Comparison of ENCODE assay signal across 10 cellular contexts in the genomic region with DNA sequence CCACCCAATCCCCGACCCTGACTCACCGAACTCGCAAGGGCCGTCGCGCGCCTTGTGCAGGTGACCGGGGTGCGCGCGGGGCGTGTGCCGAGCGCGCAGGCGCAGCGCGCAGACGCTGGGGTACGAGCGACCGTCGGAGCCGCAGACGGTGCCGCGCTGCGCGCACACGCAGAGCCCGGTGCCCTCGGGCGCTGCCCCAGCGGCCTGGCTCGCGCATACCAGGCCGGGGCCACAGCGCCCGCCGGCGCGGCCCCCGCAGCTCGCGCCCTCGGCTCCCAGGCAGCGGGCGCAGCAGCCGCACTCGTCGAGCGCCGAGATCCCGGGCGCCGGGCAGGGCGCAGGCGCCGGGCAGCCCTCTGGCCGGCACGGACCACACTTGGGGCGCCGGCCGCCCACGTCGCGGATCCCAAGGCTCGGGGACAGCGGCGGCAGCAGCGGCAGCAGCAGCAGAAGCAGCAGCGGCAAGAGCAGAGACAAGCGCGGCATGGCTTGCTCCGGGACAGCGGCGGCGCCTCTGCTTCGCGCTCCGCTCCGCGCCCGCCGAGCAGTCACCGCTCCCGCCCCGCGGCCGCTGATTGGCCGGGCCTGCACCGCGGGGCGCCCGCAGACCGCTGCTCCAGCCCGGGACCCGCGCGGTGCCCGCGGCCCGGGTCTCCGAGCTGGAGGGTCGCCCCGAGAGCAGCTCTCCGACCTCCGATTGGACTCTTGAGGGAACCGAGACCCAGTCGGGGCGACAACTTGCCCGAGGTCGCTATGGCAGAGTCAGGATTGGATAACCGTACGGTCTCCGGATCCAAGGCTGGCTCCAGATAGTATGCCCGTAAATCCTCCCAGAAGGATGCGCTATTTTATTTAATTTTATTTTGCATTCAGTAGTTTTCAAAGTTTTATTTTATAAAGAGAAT. TPM values are rescaled to one million over a fixed set of nuclear protein-coding genes. Genes with fewer than 3 reads are reported as not detected.
A peak's percentile ranks its signal among the peaks of the same experiment; 100 is the strongest.
DNase-seq lines count a peak whose midpoint lies in the region; ATAC-seq, FAIRE-seq and TF ChIP-seq lines count a peak whose summit lies in the region.
"Had no signal": no experiment of that assay in that cellular context is flagged by ENCODE, and none has a peak within 500 bp of the region (broad histone marks: within the 10 kb centered on the region; RNA-seq: fewer than 3 reads in every experiment).

A gene with protein sequence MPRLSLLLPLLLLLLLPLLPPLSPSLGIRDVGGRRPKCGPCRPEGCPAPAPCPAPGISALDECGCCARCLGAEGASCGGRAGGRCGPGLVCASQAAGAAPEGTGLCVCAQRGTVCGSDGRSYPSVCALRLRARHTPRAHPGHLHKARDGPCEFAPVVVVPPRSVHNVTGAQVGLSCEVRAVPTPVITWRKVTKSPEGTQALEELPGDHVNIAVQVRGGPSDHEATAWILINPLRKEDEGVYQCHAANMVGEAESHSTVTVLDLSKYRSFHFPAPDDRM (minus strand): TSS at position 516 of the 905 bp plus-strand sequence. CDS start 30 bp downstream, at position 486.

- WGBS in small intestine, 3 donors, result 1 to 2% (median 1%) methylated on average over 90 to 118 of the region's 118 CpGs

- H3K9me3 Mint-ChIP-seq in brain, result peaks cover 0 to 2% (median 0%) of the 10 kb centered on the region in 5 experiments
- H3K9me3 Mint-ChIP-seq in stimulated activated naive CD8-positive, alpha-beta T cell treated with anti-CD3 and anti-CD28 coated beads, Interleukin-15, amount 100 ng/mL, for 72 hours, result no peaks in the 10 kb centered on the region
- H3K9me3 Mint-ChIP-seq: T-helper 1 cell treated with Interleukin-12 subunit alpha and Interleukin-12 subunit beta and Interleukin-4 antibody, amounts not matched to agents 30 μg/mL and 1 μg/mL, for 36 hours had no signal

- DNase-seq in NCI-H82 (lab: John Stamatoyannopoulos, UW) (peak; percentile 26), NCI-H82 treated with DMSO at 0.1 percent for 48 hours (lab: John Stamatoyannopoulos, UW; ENCODE audit: unreplicated experiment) (no peak), NCI-H1436 treated with DMSO at 0.1 percent for 48 hours (lab: John Stamatoyannopoulos, UW) (peak; percentile 17), kidney epithelial cell (ENCODE audit: low read depth) (no peak), small intestine (no peak)
- peak in 1 of 2 donors; percentile 13 for DNase-seq in stimulated activated naive CD8-positive, alpha-beta T cell treated with anti-CD3 and anti-CD28 coated beads, Interleukin-15, amount 100 ng/mL, for 72 hours

- H3K4me3 ChIP-seq in kidney epithelial cell (ENCODE audit: low read depth, low read length), result peak within 1 kb of the TSS; percentile 36
- peak within 1 kb of the TSS in 1 of 2 donors; percentile 48 for H3K4me3 ChIP-seq in small intestine (ENCODE audit: low read depth in 1 of 2, low read length in 2 of 2)

- no peaks in the 10 kb centered on the region for H3K36me3 ChIP-seq in kidney epithelial cell (ENCODE audit: control insufficient read depth, insufficient read depth, low read length)
- no peaks in the 10 kb centered on the region for H3K36me3 ChIP-seq in small intestine (ENCODE audit: control insufficient read depth in 2 of 2, insufficient read depth in 2 of 2, low read length in 2 of 2)

- peak within 1 kb of the TSS; percentile 84 to 90 (median 86) for H3K4me3 Mint-ChIP-seq in brain
- peak within 1 kb of the TSS; percentile 9 to 56 for H3K4me3 Mint-ChIP-seq in stimulated activated naive CD8-positive, alpha-beta T cell treated with anti-CD3 and anti-CD28 coated beads, Interleukin-15, amount 100 ng/mL, for 72 hours
- H3K4me3 Mint-ChIP-seq: T-helper 1 cell treated with Interleukin-12 subunit alpha and Interleukin-12 subunit beta and Interleukin-4 antibody, amounts not matched to agents 30 μg/mL and 1 μg/mL, for 36 hours had no signal

- TF ChIP-seq CTCF in brain (conservative IDR thresholded peaks at IDR 0.05) (no peak), kidney epithelial cell (IDR thresholded peaks at IDR 0.05; ENCODE audit: insufficient read depth, low read length, poor library complexity, severe bottlenecking) (no peak)

- no peaks in the 10 kb centered on the region for H3K36me3 Mint-ChIP-seq in brain
- H3K36me3 Mint-ChIP-seq: CD4-positive, CD25-positive, alpha-beta regulatory T cell had no signal

- H3K27me3 Mint-ChIP-seq in brain, result peaks cover 38% of the 10 kb centered on the region
- peaks cover 62% of the 10 kb centered on the region for H3K27me3 Mint-ChIP-seq in stimulated activated naive CD8-positive, alpha-beta T cell treated with anti-CD3 and anti-CD28 coated beads, Interleukin-15, amount 100 ng/mL, for 72 hours

- no peaks in the 10 kb centered on the region for H3K9me3 ChIP-seq in small intestine (ENCODE audit: control insufficient read depth, low read depth)

- no peak for FAIRE-seq in small intestine (lab: Jason Lieb, UNC)

- H3K4me1 ChIP-seq in small intestine (ENCODE audit: control insufficient read depth in 2 of 2, insufficient read depth in 1 of 2, low read depth in 1 of 2, low read length in 1 of 2), result no peaks in the 10 kb centered on the region

- ATAC-seq in stimulated activated naive CD8-positive, alpha-beta T cell treated with anti-CD3 and anti-CD28 coated beads, Interleukin-15, amount 100 ng/mL, for 72 hours, result peak; percentile 60
- no peak for ATAC-seq in GM21576 (IDR thresholded peaks at IDR 0.05; ENCODE audit: unreplicated experiment)

- H3K27ac Mint-ChIP-seq in brain, result peak within 1 kb of the TSS; percentile 78 to 100 (median 96)
- H3K27ac Mint-ChIP-seq in stimulated activated naive CD8-positive, alpha-beta T cell treated with anti-CD3 and anti-CD28 coated beads, Interleukin-15, amount 100 ng/mL, for 72 hours, result no peak within 1 kb of the TSS
- H3K27ac Mint-ChIP-seq: CD4-positive, CD25-positive, alpha-beta regulatory T cell; T-helper 1 cell treated with Interleukin-12 subunit alpha and Interleukin-12 subunit beta and Interleukin-4 antibody, amounts not matched to agents 30 μg/mL and 1 μg/mL, for 36 hours had no signal

- H3K4me1 Mint-ChIP-seq in brain, result peaks cover 70% of the 10 kb centered on the region
- H3K4me1 Mint-ChIP-seq in stimulated activated naive CD8-positive, alpha-beta T cell treated with anti-CD3 and anti-CD28 coated beads, Interleukin-15, amount 100 ng/mL, for 72 hours, result peaks cover 9% of the 10 kb centered on the region

- H3K27me3 ChIP-seq in kidney epithelial cell (ENCODE audit: control insufficient read depth, insufficient read depth, low read length), result peaks cover 14% of the 10 kb centered on the region
- H3K27me3 ChIP-seq in small intestine (ENCODE audit: control insufficient read depth in 2 of 2, insufficient read depth in 2 of 2, low read length in 2 of 2), result peaks cover 7 to 23% of the 10 kb centered on the region in 2 donors

- no peak within 1 kb of the TSS for H3K27ac ChIP-seq in small intestine (ENCODE audit: low read depth in 1 of 2, low read length in 1 of 2)

RNA-seq across cellular contexts. Expression of the gene that starts here (rescaled TPM):
- polyA plus RNA-seq in brain (ENCODE audit: insufficient read depth, low read depth, low replicate concordance) (218 TPM), small intestine (under 1 TPM in 1 of 3 donors, not detected in 2; 0.95 TPM)
- total RNA-seq in kidney epithelial cell, result 2.5 and 10.0 TPM in 2 replicates
- total RNA-seq: CD4-positive, CD25-positive, alpha-beta regulatory T cell had no signal
- polyA plus RNA-seq: CD4-positive, CD25-positive, alpha-beta regulatory T cell had no signal

Comparison
In these comparisons a context has a peak if more than half of its experiments do, and no peak if none do; other contexts are left out.
1. RNA of the gene that starts here (polyA plus RNA-seq): 218 TPM in brain (single experiment); 0.95 TPM in small intestine; every median in the first group is over 100 times any median in the second.
2. DNase-seq: peak in NCI-H82 (single experiment) and NCI-H1436 treated with DMSO at 0.1 percent for 48 hours (single experiment); none in NCI-H82 treated with DMSO at 0.1 percent for 48 hours (single experiment), kidney epithelial cell (single experiment) and small intestine (single experiment).
3. H3K27ac Mint-ChIP-seq: peak in brain (5 of 5); none in stimulated activated naive CD8-positive, alpha-beta T cell treated with anti-CD3 and anti-CD28 coated beads, Interleukin-15, amount 100 ng/mL, for 72 hours (0 of 2).